13 cellular contexts compared by ENCODE assay signal in the genomic region with DNA sequence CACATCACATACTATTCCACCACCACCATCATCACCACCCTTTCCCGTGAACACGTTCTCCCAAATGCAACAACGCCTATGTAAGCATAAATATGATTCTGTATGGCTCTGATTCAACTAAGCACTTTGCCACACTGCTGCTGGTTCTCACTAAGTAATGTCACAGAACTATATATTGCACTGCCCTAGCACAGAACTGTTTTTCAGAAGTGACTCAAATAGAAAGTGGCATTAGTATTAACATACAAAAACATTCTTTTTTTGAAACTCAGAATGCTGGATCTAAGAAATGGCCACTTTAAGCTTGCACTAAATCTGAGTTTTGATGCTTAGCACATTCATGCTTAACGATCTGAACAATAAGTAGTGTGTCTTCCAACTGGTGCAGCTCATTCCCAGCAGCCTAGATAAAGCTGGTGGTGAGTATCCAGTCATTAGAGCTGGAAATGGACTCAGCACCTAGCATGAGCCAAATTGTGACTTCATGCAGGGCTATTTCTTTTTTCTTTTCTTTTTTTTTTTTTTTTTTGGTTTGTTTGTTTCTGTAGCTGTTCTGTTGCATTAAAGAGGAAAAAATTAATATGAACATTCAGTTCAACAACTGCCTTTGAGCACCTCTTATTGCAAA. TPM values are rescaled to one million over a fixed set of nuclear protein-coding genes. Genes with fewer than 3 reads are reported as not detected.
DNase-seq lines count a peak whose midpoint lies in the region; ATAC-seq and TF ChIP-seq lines count a peak whose summit lies in the region.
"Had no signal": no experiment of that assay in that cellular context is flagged by ENCODE, and none has a peak within 500 bp of the region (broad histone marks: within the 10 kb centered on the region; RNA-seq: fewer than 3 reads in every experiment).

No MANE protein-coding gene starts in this region.

- no peaks in the 10 kb centered on the region for H3K27me3 ChIP-seq in right cardiac atrium (ENCODE audit: control insufficient read depth, insufficient read depth)
- no peaks in the 10 kb centered on the region for H3K27me3 ChIP-seq in prostate gland (replicated peaks; ENCODE audit: insufficient read depth)
- H3K27me3 ChIP-seq: cardiac muscle cell, SJCRH30, upper lobe of left lung had no signal

- no peak for TF ChIP-seq POLR2A in prostate gland (IDR thresholded peaks at IDR 0.05)

- H3K27ac ChIP-seq in right cardiac atrium (ENCODE audit: low read length) = no peak overlapping the region
- H3K27ac ChIP-seq in prostate gland = no peak overlapping the region
- H3K27ac ChIP-seq: cardiac muscle cell, upper lobe of left lung had no signal

- no peak overlapping the region for H3K4me3 ChIP-seq in right cardiac atrium (ENCODE audit: low read length)
- no peak overlapping the region for H3K4me3 ChIP-seq in prostate gland
- H3K4me3 ChIP-seq: cardiac muscle cell, SJCRH30, upper lobe of left lung had no signal

- H3K9me3 ChIP-seq in right cardiac atrium (ENCODE audit: control insufficient read depth, low read length) = no peaks in the 10 kb centered on the region
- H3K9me3 ChIP-seq in prostate gland = no peaks in the 10 kb centered on the region
- H3K9me3 ChIP-seq: SJCRH30, upper lobe of left lung had no signal

- ATAC-seq in GM18867 (IDR thresholded peaks at IDR 0.05; ENCODE audit: unreplicated experiment) = peak; percentile 76
- ATAC-seq in HG02610 (IDR thresholded peaks at IDR 0.05; ENCODE audit: unreplicated experiment) = peak; percentile 51
- peak; percentile 78 to 89 for ATAC-seq in right cardiac atrium
- ATAC-seq in activated CD4-positive, CD25-positive, alpha-beta regulatory T cell treated with anti-CD3 and anti-CD28 coated beads, Interleukin-2, amount 50 U/mL, for 24 hours = no peak
- ATAC-seq: activated CD8-positive, alpha-beta memory T cell treated with anti-CD3 and anti-CD28 coated beads, Interleukin-2, amount 10 ng/mL, durations not matched to agents 7 days and 5 days had no signal

- no peaks in the 10 kb centered on the region for H3K36me3 ChIP-seq in prostate gland
- H3K36me3 ChIP-seq: cardiac muscle cell, SJCRH30, upper lobe of left lung had no signal

- peak; percentile 25 for DNase-seq in NCI-H146 treated with DMSO at 0.1 percent for 48 hours (lab: John Stamatoyannopoulos, UW; ENCODE audit: unreplicated experiment)
- peak in 1 of 3 donors; percentile 50 for DNase-seq in right cardiac atrium
- no peak for DNase-seq in stimulated activated CD4-positive, alpha-beta T cell treated with anti-CD3 and anti-CD28 coated beads, Interleukin-2, amount 100 ng/mL, for 24 hours
- DNase-seq in ecto neural progenitor cell (ENCODE audit: low spot score) = no peak
- DNase-seq in prostate gland (ENCODE audit: low spot score) = no peak
- DNase-seq: activated CD8-positive, alpha-beta memory T cell treated with anti-CD3 and anti-CD28 coated beads, Interleukin-2, amount 10 ng/mL, durations not matched to agents 7 days and 5 days; COR-L47; upper lobe of left lung had no signal

- intact Hi-C loops in right cardiac atrium (cut with DNase I) (loop anchor here in 1 of 4 donors (10.0 kb wide), 1 partner anchor 84 kb away; no protein-coding TSS in a partner anchor), prostate gland (cut with DNase I) (loop anchor here (10.0 kb wide), 1 partner anchor 84 kb away; no protein-coding TSS in a partner anchor)

- peaks cover 3% of the 10 kb centered on the region for H3K4me1 ChIP-seq in right cardiac atrium (ENCODE audit: control insufficient read depth, insufficient read depth, low read length)
- no peaks in the 10 kb centered on the region for H3K4me1 ChIP-seq in prostate gland (replicated peaks)

- TF ChIP-seq CTCF in prostate gland (IDR thresholded peaks at IDR 0.05) = no peak

- 27% methylated on average over 4 of the region's 4 CpGs for WGBS in right cardiac atrium
- 51% methylated on average over 4 of the region's 4 CpGs for WGBS in prostate gland

RNA-seq across cellular contexts. Expression of a gene that starts 46.2 kb away (rescaled TPM):
- not detected for total RNA-seq in right cardiac atrium
- polyA plus RNA-seq in right cardiac atrium = not detected
- total RNA-seq in prostate gland = 1 to 10 TPM in 1 of 2 donors, under 1 TPM in 1; 0.23 to 1.7 TPM
- total RNA-seq: activated CD8-positive, alpha-beta memory T cell treated with anti-CD3 and anti-CD28 coated beads, Interleukin-2, amount 10 ng/mL, durations not matched to agents 7 days and 5 days; SJCRH30 had no signal

Comparison
In these comparisons a context has a peak if more than half of its experiments do, and no peak if none do; other contexts are left out.
1. ATAC-seq: peak in GM18867 (single experiment), HG02610 (single experiment) and right cardiac atrium (2 of 2); none in activated CD4-positive, CD25-positive, alpha-beta regulatory T cell treated with anti-CD3 and anti-CD28 coated beads, Interleukin-2, amount 50 U/mL, for 24 hours (0 of 2).